8 cellular contexts compared by ENCODE assay signal in the genomic region with DNA sequence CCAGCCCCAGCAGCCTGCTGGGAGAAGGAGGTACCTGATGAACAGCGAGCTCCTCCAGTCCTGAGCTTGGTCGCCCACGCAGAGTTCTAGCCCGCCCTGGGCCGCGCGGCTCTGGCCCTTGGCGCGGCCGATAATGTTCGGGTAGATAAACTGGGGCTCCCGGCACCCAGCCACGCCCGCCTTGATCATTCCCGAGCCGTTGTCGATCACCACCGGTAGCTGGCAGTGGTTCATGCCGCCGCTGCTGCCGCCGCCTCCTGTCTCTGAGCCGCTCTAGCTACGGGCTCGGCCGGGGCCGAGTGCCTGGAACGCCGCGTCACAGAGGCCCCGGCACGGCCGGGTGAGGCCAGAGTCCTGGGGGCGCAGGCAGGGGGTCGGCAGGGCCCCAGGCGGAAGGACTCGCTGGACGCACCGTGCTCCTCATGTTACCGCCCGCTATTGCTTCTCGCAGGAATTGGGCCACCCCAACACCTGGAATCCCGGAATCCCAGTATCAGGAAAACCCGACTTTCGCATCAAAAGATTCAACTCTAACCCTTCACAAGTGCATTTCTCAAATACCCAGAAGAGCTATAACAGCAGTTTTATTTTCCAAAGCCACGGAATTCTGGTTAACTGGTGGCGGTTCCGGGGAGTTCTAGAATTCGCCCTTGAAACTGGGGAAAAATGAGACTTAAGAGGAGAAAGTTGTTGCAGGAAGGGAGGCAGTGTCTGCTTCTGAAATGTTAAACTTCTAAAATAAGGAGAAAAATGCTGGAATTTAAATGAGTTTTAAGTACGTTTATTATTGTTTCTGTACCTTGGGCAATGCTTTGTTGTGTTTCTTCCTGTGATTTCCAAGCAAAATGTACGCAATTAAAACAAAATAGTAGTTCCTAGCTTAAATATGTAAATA. TPM values are rescaled to one million over a fixed set of nuclear protein-coding genes. Genes with fewer than 3 reads are reported as not detected.
A peak's percentile ranks its signal among the peaks of the same experiment; 100 is the strongest.
DNase-seq lines count a peak whose midpoint lies in the region; ATAC-seq, FAIRE-seq and TF ChIP-seq lines count a peak whose summit lies in the region.

A gene (minus strand): TSS at position 275 of the 895 bp plus-strand sequence. CDS start 41 bp downstream, at position 234.

- H3K27me3 Mint-ChIP-seq in activated CD8-positive, alpha-beta T cell treated with anti-CD3 and anti-CD28 coated beads, Interleukin-2, amount 10 ng/mL, durations not matched to agents 7 days and 5 days (ENCODE audit: low read depth): no peaks in the 10 kb centered on the region

- POLR2A ChIA-PET in activated CD8-positive, alpha-beta T cell treated with anti-CD3 and anti-CD28 coated beads, Interleukin-2, amount 10 ng/mL, durations not matched to agents 7 days and 5 days (lab: Charles Lee): interaction anchor here (1.1 kb wide), 1 partner anchor 43 kb away, joined by 4 read pairs; a partner anchor contains a TSS

- ATAC-seq in HG02852 (IDR thresholded peaks at IDR 0.05; ENCODE audit: unreplicated experiment) (peak; percentile 20), lung (ENCODE audit: insufficient read depth, low FRiP score) (peak; percentile 2)
- peak; percentile 18 for ATAC-seq in activated CD8-positive, alpha-beta T cell treated with anti-CD3 and anti-CD28 coated beads, Interleukin-2, amount 10 ng/mL, durations not matched to agents 7 days and 5 days

- H3K4me3 Mint-ChIP-seq in activated CD8-positive, alpha-beta T cell treated with anti-CD3 and anti-CD28 coated beads, Interleukin-2, amount 10 ng/mL, durations not matched to agents 7 days and 5 days: peak within 1 kb of the TSS; percentile 85

- in situ Hi-C loops in GM13976 (cut with MboI; ENCODE audit: low sequenced_read_pairs, unreplicated experiment): no loop called here

- FAIRE-seq in H54 (lab: Jason Lieb, UNC): no peak

- TF ChIP-seq POLR2A in H54 (IDR thresholded peaks at IDR 0.05; ENCODE audit: low read depth, low read length): no peak

- no peaks in the 10 kb centered on the region for H3K9me3 ChIP-seq in lung (ENCODE audit: control insufficient read depth in 2 of 2, insufficient read depth in 1 of 2, low read length in 1 of 2)

- no peaks in the 10 kb centered on the region for H3K9me3 Mint-ChIP-seq in activated CD8-positive, alpha-beta T cell treated with anti-CD3 and anti-CD28 coated beads, Interleukin-2, amount 10 ng/mL, durations not matched to agents 7 days and 5 days (ENCODE audit: insufficient read depth)

- CTCF ChIA-PET in activated CD8-positive, alpha-beta T cell treated with anti-CD3 and anti-CD28 coated beads, Interleukin-2, amount 10 ng/mL, durations not matched to agents 7 days and 5 days (lab: Charles Lee): no interaction called here

- peak within 1 kb of the TSS; percentile 83 for H3K27ac Mint-ChIP-seq in activated CD8-positive, alpha-beta T cell treated with anti-CD3 and anti-CD28 coated beads, Interleukin-2, amount 10 ng/mL, durations not matched to agents 7 days and 5 days

- 1 to 3% methylated on average over 51 of the region's 51 CpGs for whole genome bisulfite sequencing in lung, 2 donors

- no peak for TF ChIP-seq CTCF in GM13976 (IDR thresholded peaks at IDR 0.05; ENCODE audit: borderline replicate concordance, control extremely low read depth, extremely low read depth, insufficient read depth, missing control alignments)
- TF ChIP-seq CTCF in lung (IDR thresholded peaks at IDR 0.05; ENCODE audit: control extremely low read depth, extremely low read depth): no peak

- DNase-seq in GM13976 (ENCODE audit: low spot score) (peak; percentile 62), NCI-H526 (lab: John Stamatoyannopoulos, UW) (peak; percentile 82 to 92), lung (ENCODE audit: low spot score) (peak; percentile 65), H54 (ENCODE audit: insufficient read length, low spot score) (no peak)
- DNase-seq in activated CD8-positive, alpha-beta T cell treated with anti-CD3 and anti-CD28 coated beads, Interleukin-2, amount 10 ng/mL, durations not matched to agents 7 days and 5 days: peak; percentile 68
- peak; percentile 13 for DNase-seq in effector CD8-positive, alpha-beta T cell (lab: John Stamatoyannopoulos, UW)
- DNase-seq in stimulated activated CD4-positive, alpha-beta T cell treated with anti-CD3 and anti-CD28 coated beads, TNF-alpha, amount 100 ng/mL, for 24 hours (ENCODE audit: low read depth in 3 of 3): peak in 2 of 3 experiments; percentile 34 to 61

- H3K36me3 Mint-ChIP-seq in activated CD8-positive, alpha-beta T cell treated with anti-CD3 and anti-CD28 coated beads, Interleukin-2, amount 10 ng/mL, durations not matched to agents 7 days and 5 days (ENCODE audit: low read depth): peaks cover 16% of the 10 kb centered on the region

- no peaks in the 10 kb centered on the region for H3K36me3 ChIP-seq in lung (ENCODE audit: control insufficient read depth in 2 of 2, insufficient read depth in 2 of 2, low read length in 2 of 2)

- H3K4me3 ChIP-seq in lung: peak within 1 kb of the TSS; percentile 59

- peaks cover 0 to 6% of the 10 kb centered on the region in 2 donors for H3K4me1 ChIP-seq in lung (ENCODE audit: control insufficient read depth in 2 of 2, insufficient read depth in 2 of 2, low read length in 2 of 2)

- peak within 1 kb of the TSS; percentile 82 to 95 for H3K27ac ChIP-seq in lung (ENCODE audit: low read depth in 1 of 2, low read length in 1 of 2)

- peaks cover 25% of the 10 kb centered on the region for H3K4me1 Mint-ChIP-seq in activated CD8-positive, alpha-beta T cell treated with anti-CD3 and anti-CD28 coated beads, Interleukin-2, amount 10 ng/mL, durations not matched to agents 7 days and 5 days (ENCODE audit: low read depth)

- no peaks in the 10 kb centered on the region for H3K27me3 ChIP-seq in lung (ENCODE audit: control insufficient read depth, insufficient read depth)

RNA-seq across cellular contexts. Expression of the gene that starts here (rescaled TPM):
- total RNA-seq in activated CD8-positive, alpha-beta T cell treated with anti-CD3 and anti-CD28 coated beads, Interleukin-2, amount 10 ng/mL, durations not matched to agents 7 days and 5 days: under 1 TPM; 0.65 to 0.66 TPM
- total RNA-seq in lung: 1 to 10 TPM; 3.0 to 3.2 TPM
- 1 to 10 TPM; 1.0 to 2.5 TPM for polyA plus RNA-seq in lung

Comparison
In these comparisons a context has a peak if more than half of its experiments do, and no peak if none do; other contexts are left out.
1. Peak in DNase-seq and ATAC-seq in activated CD8-positive, alpha-beta T cell treated with anti-CD3 and anti-CD28 coated beads, Interleukin-2, amount 10 ng/mL, durations not matched to agents 7 days and 5 days; RNA of the gene not detected or under 1 TPM.